Comparison of ENCODE assay signal across 9 cellular contexts in genomic region chr5:174323878-174324281, GRCh38.
DNase-seq lines count a peak whose midpoint lies in the region; ATAC-seq lines count a peak whose summit lies in the region.
"Had no signal": no experiment of that assay in that cellular context is flagged by ENCODE, and none has a peak within 500 bp of the region (broad histone marks: within the 10 kb centered on the region; RNA-seq: fewer than 3 reads in every experiment).

No MANE protein-coding gene starts in this region.

- no peak overlapping the region for H3K27ac Mint-ChIP-seq in activated T-helper 1 cell treated with anti-CD3 and anti-CD28 coated beads, Interleukin-12 subunit alpha, Interleukin-12 subunit beta, Interleukin-2, Interleukin-4 antibody, amounts not matched to agents 30 ng/mL and 10 ng/mL and 1 ng/mL, durations not matched to agents 14 hours and 24 hours and 36 hours
- H3K27ac Mint-ChIP-seq: activated naive CD4-positive, alpha-beta T cell treated with anti-CD3 and anti-CD28 coated beads, Interleukin-2, amount 50 U/mL, for 24 hours had no signal

- intact Hi-C loops in activated T-helper 1 cell treated with anti-CD3 and anti-CD28 coated beads, Interleukin-12 subunit alpha, Interleukin-12 subunit beta, Interleukin-2, Interleukin-4 antibody, amounts not matched to agents 30 ng/mL and 10 ng/mL and 1 ng/mL, durations not matched to agents 14 hours and 24 hours and 36 hours (cut with micrococcal nuclease) = no loop called here

- H3K4me1 Mint-ChIP-seq in activated T-helper 1 cell treated with anti-CD3 and anti-CD28 coated beads, Interleukin-12 subunit alpha, Interleukin-12 subunit beta, Interleukin-2, Interleukin-4 antibody, amounts not matched to agents 30 ng/mL and 10 ng/mL and 1 ng/mL, durations not matched to agents 14 hours and 24 hours and 36 hours (ENCODE audit: low read depth) = no peaks in the 10 kb centered on the region
- H3K4me1 Mint-ChIP-seq: activated naive CD4-positive, alpha-beta T cell treated with anti-CD3 and anti-CD28 coated beads, Interleukin-2, amount 50 U/mL, for 24 hours had no signal

- no peaks in the 10 kb centered on the region for H3K9me3 Mint-ChIP-seq in activated T-helper 1 cell treated with anti-CD3 and anti-CD28 coated beads, Interleukin-12 subunit alpha, Interleukin-12 subunit beta, Interleukin-2, Interleukin-4 antibody, amounts not matched to agents 30 ng/mL and 10 ng/mL and 1 ng/mL, durations not matched to agents 14 hours and 24 hours and 36 hours
- H3K9me3 Mint-ChIP-seq: activated naive CD4-positive, alpha-beta T cell treated with anti-CD3 and anti-CD28 coated beads, Interleukin-2, amount 50 U/mL, for 24 hours had no signal

- no peak overlapping the region for H3K4me3 Mint-ChIP-seq in activated T-helper 1 cell treated with anti-CD3 and anti-CD28 coated beads, Interleukin-12 subunit alpha, Interleukin-12 subunit beta, Interleukin-2, Interleukin-4 antibody, amounts not matched to agents 30 ng/mL and 10 ng/mL and 1 ng/mL, durations not matched to agents 14 hours and 24 hours and 36 hours
- H3K4me3 Mint-ChIP-seq: activated naive CD4-positive, alpha-beta T cell treated with anti-CD3 and anti-CD28 coated beads, Interleukin-2, amount 50 U/mL, for 24 hours had no signal

- DNase-seq in CD1c-positive myeloid dendritic cell (ENCODE audit: extremely low spot score) (peak; percentile 9), SK-MEL-5 (ENCODE audit: low read depth, low spot score) (peak; percentile 56), iPS-NIHi11 (ENCODE audit: low spot score) (peak; percentile 85), hippocampal formation (lab: John Stamatoyannopoulos, UW) (no peak)
- DNase-seq in activated T-helper 1 cell treated with anti-CD3 and anti-CD28 coated beads, Interleukin-12 subunit alpha, Interleukin-12 subunit beta, Interleukin-2, Interleukin-4 antibody, amounts not matched to agents 30 ng/mL and 10 ng/mL and 1 ng/mL, durations not matched to agents 14 hours and 24 hours and 36 hours (ENCODE audit: low spot score) = no peak

- in situ Hi-C loops in SK-MEL-5 (cut with HindIII; ENCODE audit: low pct_unique_long_range_greater_than_20kb, low sequenced_read_pairs) = no loop called here

- H3K27me3 Mint-ChIP-seq in activated T-helper 1 cell treated with anti-CD3 and anti-CD28 coated beads, Interleukin-12 subunit alpha, Interleukin-12 subunit beta, Interleukin-2, Interleukin-4 antibody, amounts not matched to agents 30 ng/mL and 10 ng/mL and 1 ng/mL, durations not matched to agents 14 hours and 24 hours and 36 hours (ENCODE audit: insufficient read depth) = no peaks in the 10 kb centered on the region

- H3K36me3 Mint-ChIP-seq in activated T-helper 1 cell treated with anti-CD3 and anti-CD28 coated beads, Interleukin-12 subunit alpha, Interleukin-12 subunit beta, Interleukin-2, Interleukin-4 antibody, amounts not matched to agents 30 ng/mL and 10 ng/mL and 1 ng/mL, durations not matched to agents 14 hours and 24 hours and 36 hours (ENCODE audit: low read depth) = no peaks in the 10 kb centered on the region
- H3K36me3 Mint-ChIP-seq: activated naive CD4-positive, alpha-beta T cell treated with anti-CD3 and anti-CD28 coated beads, Interleukin-2, amount 50 U/mL, for 24 hours had no signal

- ATAC-seq in GM18907 (IDR thresholded peaks at IDR 0.05; ENCODE audit: unreplicated experiment) = peak; percentile 77
- peak; percentile 65 for ATAC-seq in HG03457 (IDR thresholded peaks at IDR 0.05; ENCODE audit: unreplicated experiment)
- no peak for ATAC-seq in GM19397 (IDR thresholded peaks at IDR 0.05; ENCODE audit: unreplicated experiment)

Comparison
In these comparisons a context has a peak if more than half of its experiments do, and no peak if none do; other contexts are left out.
1. DNase-seq: peak in CD1c-positive myeloid dendritic cell (single experiment), SK-MEL-5 (single experiment) and iPS-NIHi11 (single experiment); none in activated T-helper 1 cell treated with anti-CD3 and anti-CD28 coated beads, Interleukin-12 subunit alpha, Interleukin-12 subunit beta, Interleukin-2, Interleukin-4 antibody, amounts not matched to agents 30 ng/mL and 10 ng/mL and 1 ng/mL, durations not matched to agents 14 hours and 24 hours and 36 hours (single experiment) and hippocampal formation (0 of 2).